18 cellular contexts compared by ENCODE assay signal in genomic region chr13:52164989-52165388, GRCh38. TPM values are rescaled to one million over a fixed set of nuclear protein-coding genes. Genes with fewer than 3 reads are reported as not detected.
DNase-seq lines count a peak whose midpoint lies in the region; TF ChIP-seq lines count a peak whose summit lies in the region.
"Had no signal": no experiment of that assay in that cellular context is flagged by ENCODE, and none has a peak within 500 bp of the region (broad histone marks: within the 10 kb centered on the region; RNA-seq: fewer than 3 reads in every experiment).

No MANE protein-coding gene starts in this region.

- H3K9me3 Mint-ChIP-seq in mesothelial cell of epicardium: no peaks in the 10 kb centered on the region
- H3K9me3 Mint-ChIP-seq: HFFc6 had no signal

- in situ Hi-C loops in GM13976 (cut with MboI; ENCODE audit: low sequenced_read_pairs, unreplicated experiment): no loop called here

- TF ChIP-seq CTCF in mesothelial cell of epicardium (IDR thresholded peaks at IDR 0.05; ENCODE audit: unreplicated experiment): no peak
- no peak for TF ChIP-seq CTCF in GM13976 (IDR thresholded peaks at IDR 0.05; ENCODE audit: borderline replicate concordance, control extremely low read depth, extremely low read depth, insufficient read depth, missing control alignments)

- DNase-seq in inferior parietal cortex (ENCODE audit: extremely low spot score) (peak; percentile 58), mesothelial cell of epicardium (ENCODE audit: low spot score in 2 of 2, unreplicated experiment in 2 of 2) (no peak), epidermal melanocyte (ENCODE audit: insufficient read length, low spot score) (no peak), SHP77 (lab: John Stamatoyannopoulos, UW) (no peak), GM13976 (ENCODE audit: low spot score) (no peak)
- DNase-seq in activated CD4-positive, alpha-beta T cell treated with anti-CD3 and anti-CD28 coated beads, Interleukin-2, amount 50 U/mL, for 48 hours: no peak
- DNase-seq: C1 segment of cervical spinal cord, HFFc6, KBM-7, NCI-H1105 treated with DMSO at 0.1 percent for 48 hours, NCI-H187, NCI-H2227 treated with DMSO at 0.1 percent for 48 hours, NCI-H510A treated with DMSO at 0.1 percent for 48 hours, NCI-H82, OCI-M1, SIG-M5 had no signal

- peaks cover 10% of the 10 kb centered on the region for H3K36me3 Mint-ChIP-seq in mesothelial cell of epicardium

- H3K4me1 Mint-ChIP-seq in mesothelial cell of epicardium: peaks cover under 1% of the 10 kb centered on the region

- peak overlapping the region; percentile 84 for H3K27ac ChIP-seq in cingulate gyrus (ENCODE audit: low read depth, low read length)

- peak overlapping the region; percentile 61 for H3K27ac Mint-ChIP-seq in mesothelial cell of epicardium
- H3K27ac Mint-ChIP-seq: HFFc6 had no signal

- H3K27me3 Mint-ChIP-seq in mesothelial cell of epicardium (ENCODE audit: low read depth): no peaks in the 10 kb centered on the region

- no peak overlapping the region for H3K4me3 Mint-ChIP-seq in mesothelial cell of epicardium
- H3K4me3 Mint-ChIP-seq: HFFc6 had no signal

RNA-seq across cellular contexts. Expression of gene NEK3, which starts 5.6 kb away (rescaled TPM):
- 22.9 to 27.2 TPM (median 24.1 TPM) in 3 replicates for total RNA-seq in mesothelial cell of epicardium

RNA-seq across cellular contexts. Expression of gene NEK5, which starts 36.1 kb away (rescaled TPM):
- total RNA-seq in mesothelial cell of epicardium: 4.3 to 5.1 TPM (median 4.9 TPM) in 3 replicates
- total RNA-seq: HFFc6, RPMI7951 had no signal
